In genomic region chr17:64682261-64683181, GRCh38 we compare ENCODE assay signal across 13 cellular contexts. TPM values are rescaled to one million over a fixed set of nuclear protein-coding genes. Genes with fewer than 3 reads are reported as not detected.
DNase-seq lines count a peak whose midpoint lies in the region; ATAC-seq and TF ChIP-seq lines count a peak whose summit lies in the region.
"Had no signal": no experiment of that assay in that cellular context is flagged by ENCODE, and none has a peak within 500 bp of the region (broad histone marks: within the 10 kb centered on the region; RNA-seq: fewer than 3 reads in every experiment).

No MANE protein-coding gene starts in this region.

- TF ChIP-seq CTCF in cardiac fibroblast (IDR thresholded peaks at IDR 0.05; ENCODE audit: low read depth, low read length), result no peak

- DNase-seq in EH (ENCODE audit: low read depth) (peak; percentile 84), NCI-H226 (peak; percentile 80), cardiac fibroblast (ENCODE audit: low read depth in 2 of 2) (peak; percentile 11 to 79), myocyte (ENCODE audit: low read depth) (peak; percentile 58), COR-L47 (lab: John Stamatoyannopoulos, UW) (no peak), NCI-H1694 treated with DMSO at 0.1 percent for 48 hours (lab: John Stamatoyannopoulos, UW) (no peak)
- DNase-seq: activated CD4-positive, alpha-beta T cell treated with anti-CD3 and anti-CD28 coated beads, Interleukin-2, amount 50 U/mL, for 4 hours; GDM1; NCI-H510A treated with DMSO at 0.1 percent for 48 hours; nephron progenitor cell; sigmoid colon had no signal

- no peak overlapping the region for H3K4me3 ChIP-seq in cardiac fibroblast (replicated peaks in 1 of 2; ENCODE audit: low read depth in 2 of 2, low read length in 2 of 2)
- H3K4me3 ChIP-seq: sigmoid colon had no signal

- no peak for ATAC-seq in HG03460 (IDR thresholded peaks at IDR 0.05; ENCODE audit: unreplicated experiment)
- ATAC-seq in GM18498 (IDR thresholded peaks at IDR 0.05; ENCODE audit: unreplicated experiment), result no peak

RNA-seq across cellular contexts. Expression of gene SMURF2, which starts 20.4 kb away (rescaled TPM):
- 36.2 and 45.2 TPM in 2 replicates for total RNA-seq in myocyte
- polyA plus RNA-seq in myocyte (2012), result 32.9 TPM

Comparison
In these comparisons a context has a peak if more than half of its experiments do, and no peak if none do; other contexts are left out.
1. DNase-seq: peak in EH (single experiment), NCI-H226 (single experiment), cardiac fibroblast (2 of 2) and myocyte (single experiment); none in COR-L47 (single experiment) and NCI-H1694 treated with DMSO at 0.1 percent for 48 hours (single experiment).